In genomic region chr3:149576071-149576564, GRCh38 we compare ENCODE assay signal across 8 cellular contexts.
DNase-seq lines count a peak whose midpoint lies in the region; ATAC-seq and TF ChIP-seq lines count a peak whose summit lies in the region.

No MANE protein-coding gene starts in this region.

- H3K36me3 ChIP-seq in esophagus squamous epithelium (peaks cover 0 to 10% (median 0%) of the 10 kb centered on the region in 3 donors), ovary (no peaks in the 10 kb centered on the region)

- H3K4me1 ChIP-seq in esophagus squamous epithelium (peaks cover 35 to 99% (median 84%) of the 10 kb centered on the region in 3 donors), ovary (ENCODE audit: insufficient read depth) (peaks cover 27% of the 10 kb centered on the region)

- CTCF ChIA-PET in RWPE1 (lab: Yijun Ruan, JAX): interaction anchor here (0.7 to 1.4 kb wide), 4 partner anchors 139 to 195 kb away, joined by 3 to 6 read pairs (median 4); partner anchors contain the start of gene COMMD2

- H3K27me3 ChIP-seq in esophagus squamous epithelium (no peaks in the 10 kb centered on the region), ovary (no peaks in the 10 kb centered on the region)

- POLR2A ChIA-PET in RWPE1 (lab: Yijun Ruan, JAX; ENCODE audit: low non-redundant PET): no interaction called here

- DNase-seq in GM12865 (ENCODE audit: low read depth) (peak; percentile 47), RWPE1 (ENCODE audit: low spot score) (peak; percentile 83), esophagus squamous epithelium (lab: John Stamatoyannopoulos, UW) (no peak), ovary (peak in 3 of 5 donors; percentile 36 to 69 (median 40)), SIG-M5 treated with dmso at 0.1 percent for 504 hours (lab: John Stamatoyannopoulos, UW; ENCODE audit: unreplicated experiment) (no peak), cerebellum (ENCODE audit: low spot score) (no peak), NAMALWA (ENCODE audit: low spot score) (no peak)

- H3K9me3 ChIP-seq in esophagus squamous epithelium: no peaks in the 10 kb centered on the region
- no peaks in the 10 kb centered on the region for H3K9me3 ChIP-seq in ovary

- peak; percentile 59 for ATAC-seq in HG02852 (IDR thresholded peaks at IDR 0.05; ENCODE audit: unreplicated experiment)

- TF ChIP-seq EP300 in ovary (IDR thresholded peaks at IDR 0.05): no peak

- WGBS in esophagus squamous epithelium, 2 donors: 5 to 7% methylated on average over 5 of the region's 5 CpGs
- WGBS in ovary, 3 donors: 10 to 16% (median 15%) methylated on average over 5 of the region's 5 CpGs

- TF ChIP-seq POLR2A in esophagus squamous epithelium (IDR thresholded peaks at IDR 0.05): no peak
- no peak for TF ChIP-seq POLR2A in ovary (IDR thresholded peaks at IDR 0.05)

- intact Hi-C loops in esophagus squamous epithelium (cut with DNase I) (loop anchor here (10.0 kb wide), 1 partner anchor 79 kb away; the partner anchor contains the start of gene WWTR1), ovary (cut with DNase I) (loop anchor here in 1 of 4 donors (10.0 kb wide), 1 partner anchor 79 kb away; the partner anchor contains the start of gene WWTR1)

- H3K4me3 ChIP-seq in GM12865 (ENCODE audit: low read depth, low read length) (no peak overlapping the region), esophagus squamous epithelium (peak overlapping the region in 1 of 4 donors; percentile 27), ovary (no peak overlapping the region)

- TF ChIP-seq CTCF in GM12865 (IDR thresholded peaks at IDR 0.05; ENCODE audit: insufficient read depth, low read depth, low read length, missing control alignments): no peak
- TF ChIP-seq CTCF in RWPE1 (conservative IDR thresholded peaks at IDR 0.05; ENCODE audit: low read depth): no peak
- no peak for TF ChIP-seq CTCF in esophagus squamous epithelium (IDR thresholded peaks at IDR 0.05)
- no peak for TF ChIP-seq CTCF in ovary (IDR thresholded peaks at IDR 0.05)

- H3K27ac ChIP-seq in RWPE1 (peak overlapping the region; percentile 96), esophagus squamous epithelium (peak overlapping the region; percentile 66 to 89 (median 78)), ovary (peak overlapping the region; percentile 25 to 72)

Comparison
In these comparisons a context has a peak if more than half of its experiments do, and no peak if none do; other contexts are left out.
1. DNase-seq: peak in GM12865 (single experiment), RWPE1 (single experiment) and ovary (3 of 5); none in esophagus squamous epithelium (single experiment), SIG-M5 treated with dmso at 0.1 percent for 504 hours (single experiment), cerebellum (single experiment) and NAMALWA (single experiment).
2. Peak in every context shown above with its lines, with median percentiles within 50 percentile points of each other: H3K27ac ChIP-seq.